17 cellular contexts compared by ENCODE assay signal in genomic region chrX:41022579-41022978, GRCh38.
DNase-seq lines count a peak whose midpoint lies in the region; ATAC-seq, FAIRE-seq and TF ChIP-seq lines count a peak whose summit lies in the region.
"Had no signal": no experiment of that assay in that cellular context is flagged by ENCODE, and none has a peak within 500 bp of the region (broad histone marks: within the 10 kb centered on the region; RNA-seq: fewer than 3 reads in every experiment).

No MANE protein-coding gene starts in this region.

- peak overlapping the region; percentile 63 for H3K4me2 ChIP-seq in A549
- H3K4me2 ChIP-seq in neural progenitor cell, result no peak overlapping the region

- H3K27ac ChIP-seq in A549 (peak overlapping the region; percentile 87 to 89), neural progenitor cell (no peak overlapping the region), A673 (ENCODE audit: low read depth, low read length, poor library complexity, severe bottlenecking) (no peak overlapping the region)

- 0 out of 5 replicates have a peak, but pooled peaks of 1 of the 2 experiments have one; percentile 23 for TF ChIP-seq RAD21 in A549 (conservative IDR thresholded peaks at IDR 0.05 in 1 of 2, IDR thresholded peaks at IDR 0.05 in 1 of 2)

- FAIRE-seq in A549 (lab: Jason Lieb, UNC), result peak; percentile 100
- peak; percentile 82 for FAIRE-seq in HTR-8/SVneo (lab: Jason Lieb, UNC)
- FAIRE-seq: GM12892, GM19239 had no signal

- H3K36me3 ChIP-seq in neural progenitor cell, result no peaks in the 10 kb centered on the region
- H3K36me3 ChIP-seq in A673 (ENCODE audit: insufficient read depth, low read length, poor library complexity, severe bottlenecking), result no peaks in the 10 kb centered on the region

- H3K9me3 Mint-ChIP-seq in neural progenitor cell, result peaks cover 11% of the 10 kb centered on the region
- H3K9me3 Mint-ChIP-seq: activated CD4-positive, alpha-beta T cell treated with anti-CD3 and anti-CD28 coated beads, Interleukin-2, amount 10 ng/mL, durations not matched to agents 24 days and 14 days; activated T-helper 2 cell treated with anti-CD3 and anti-CD28 coated beads, Interferon-gamma antibody, Interleukin-2, Interleukin-4, amounts not matched to agents 10 μg/mL and 5 μg/mL and 100 μg/mL, durations not matched to agents 14 hours and 24 hours and 36 hours had no signal

- no peak overlapping the region for H3K27ac Mint-ChIP-seq in neural progenitor cell
- H3K27ac Mint-ChIP-seq: activated CD4-positive, alpha-beta T cell treated with anti-CD3 and anti-CD28 coated beads, Interleukin-2, amount 10 ng/mL, durations not matched to agents 24 days and 14 days; activated T-helper 2 cell treated with anti-CD3 and anti-CD28 coated beads, Interferon-gamma antibody, Interleukin-2, Interleukin-4, amounts not matched to agents 10 μg/mL and 5 μg/mL and 100 μg/mL, durations not matched to agents 14 hours and 24 hours and 36 hours had no signal

- 11% methylated on average over 1 of the region's 1 CpG for WGBS in A549 (ENCODE audit: missing lambda C conversion rate)

- H3F3A ChIP-seq in neural progenitor cell (ENCODE audit: low read depth), result peaks cover 38% of the 10 kb centered on the region

- H4K20me1 ChIP-seq in neural progenitor cell (ENCODE audit: low read depth), result no peaks in the 10 kb centered on the region

- intact Hi-C loops in A673 (cut with micrococcal nuclease; ENCODE audit: unreplicated experiment), result no loop called here

- no peak overlapping the region for H3K9ac ChIP-seq in neural progenitor cell

- BruUV-seq in A673 (replicated peaks; lab: Mats Ljungman, UMichigan), result no TSS peak

- TF ChIP-seq CTCF in A549 (IDR thresholded peaks at IDR 0.05), result no peak
- TF ChIP-seq CTCF in fibroblast of mammary gland (conservative IDR thresholded peaks at IDR 0.05; ENCODE audit: control insufficient read depth, insufficient read depth, low read depth, low read length), result no peak
- no peak for TF ChIP-seq CTCF in neural progenitor cell (IDR thresholded peaks at IDR 0.05)
- no peak for TF ChIP-seq CTCF in A673 (conservative IDR thresholded peaks at IDR 0.05; ENCODE audit: low read depth, low read length)

- peaks cover 28% of the 10 kb centered on the region for H3K4me1 Mint-ChIP-seq in neural progenitor cell
- H3K4me1 Mint-ChIP-seq: activated CD4-positive, alpha-beta T cell treated with anti-CD3 and anti-CD28 coated beads, Interleukin-2, amount 10 ng/mL, durations not matched to agents 24 days and 14 days had no signal

- H3K4me1 ChIP-seq in A549, result peaks cover 45% of the 10 kb centered on the region
- H3K4me1 ChIP-seq in neural progenitor cell, result peaks cover 35% of the 10 kb centered on the region
- H3K4me1 ChIP-seq in A673 (ENCODE audit: insufficient read depth, low read length, poor library complexity, severe bottlenecking), result peaks cover 12% of the 10 kb centered on the region

- no peak overlapping the region for H3K4me3 ChIP-seq in A549
- no peak overlapping the region for H3K4me3 ChIP-seq in fibroblast of mammary gland (ENCODE audit: control insufficient read depth, low read depth, low read length)
- no peak overlapping the region for H3K4me3 ChIP-seq in neural progenitor cell
- H3K4me3 ChIP-seq in A673 (ENCODE audit: low read depth, low read length, poor library complexity, severe bottlenecking), result no peak overlapping the region

- no peak for TF ChIP-seq POLR2A in A549 (IDR thresholded peaks at IDR 0.05; ENCODE audit: low read length)

- H3K4me3 Mint-ChIP-seq in neural progenitor cell, result no peak overlapping the region
- H3K4me3 Mint-ChIP-seq: activated CD4-positive, alpha-beta T cell treated with anti-CD3 and anti-CD28 coated beads, Interleukin-2, amount 10 ng/mL, durations not matched to agents 24 days and 14 days had no signal

- no peaks in the 10 kb centered on the region for H3K79me2 ChIP-seq in neural progenitor cell (ENCODE audit: low read depth)

- no peaks in the 10 kb centered on the region for H3K9me3 ChIP-seq in A549
- H3K9me3 ChIP-seq in neural progenitor cell (ENCODE audit: low read depth), result peaks cover 6% of the 10 kb centered on the region
- H3K9me3 ChIP-seq in A673 (ENCODE audit: low read depth, low read length, poor library complexity, severe bottlenecking), result no peaks in the 10 kb centered on the region

- CTCF ChIA-PET in A549 (lab: Yijun Ruan, JAX) (interaction anchor here (2.1 kb wide), 1 partner anchor 92 kb away, joined by 7 read pairs; no protein-coding TSS in a partner anchor), A673 (lab: Charles Lee) (no interaction called here)

- TF ChIP-seq EP300 in A549 (IDR thresholded peaks at IDR 0.05), result peak; percentile 35 to 74; a peak in 1 of 5 replicates

- no peaks in the 10 kb centered on the region for H3K27me3 ChIP-seq in neural progenitor cell
- no peaks in the 10 kb centered on the region for H3K27me3 ChIP-seq in A673 (replicated peaks; ENCODE audit: insufficient read depth, low read depth, low read length, poor library complexity)

- no peak overlapping the region for H2AFZ ChIP-seq in neural progenitor cell (replicated peaks)

- POLR2A ChIA-PET in A549 (lab: Yijun Ruan, JAX), result interaction anchor here (1.0 kb wide), 1 partner anchor 62 kb away, joined by 3 read pairs; the partner anchor contains the start of gene USP9X
- POLR2A ChIA-PET in A673 (lab: Charles Lee; ENCODE audit: low non-redundant PET), result no interaction called here

- DNase-seq in A549 (ENCODE audit: low read depth in 1 of 2, low spot score in 1 of 2) (peak in 1 of 2 experiments; percentile 63), HTR-8/SVneo (ENCODE audit: insufficient read length, low spot score) (peak; percentile 4), SIG-M5 (lab: John Stamatoyannopoulos, UW) (peak; percentile 0), fibroblast of mammary gland (ENCODE audit: low read depth) (peak; percentile 69), neural progenitor cell (ENCODE audit: low spot score) (no peak), A673 (ENCODE audit: low spot score) (no peak), H4 (ENCODE audit: low spot score) (no peak)
- DNase-seq: activated CD4-positive, alpha-beta T cell treated with anti-CD3 and anti-CD28 coated beads, Interleukin-2, amount 10 ng/mL, durations not matched to agents 24 days and 14 days; DMS153; MM.1S; NCI-H82; stimulated activated CD4-positive, alpha-beta T cell treated with anti-CD3 and anti-CD28 coated beads, Interleukin-4, amount 100 ng/mL, for 1 hour; stimulated activated naive CD4-positive, alpha-beta T cell had no signal

- H3K36me3 Mint-ChIP-seq in neural progenitor cell, result no peaks in the 10 kb centered on the region

- ATAC-seq in A549 (no peak; a peak in 1 of 6 replicates), GM21367 (IDR thresholded peaks at IDR 0.05; ENCODE audit: unreplicated experiment) (no peak)

- H3K27me3 Mint-ChIP-seq in neural progenitor cell (ENCODE audit: insufficient read depth, low read depth), result no peaks in the 10 kb centered on the region
- H3K27me3 Mint-ChIP-seq: activated CD4-positive, alpha-beta T cell treated with anti-CD3 and anti-CD28 coated beads, Interleukin-2, amount 10 ng/mL, durations not matched to agents 24 days and 14 days had no signal

TF ChIP-seq in A549, 52 proteins besides CTCF, POLR2A, EP300 and RAD21 (continues in another document):
- peak; percentile 96 for TF ChIP-seq HOXB5 (CRISPR knock-in tag; IDR thresholded peaks at IDR 0.05)
- TF ChIP-seq CBX2 (IDR thresholded peaks at IDR 0.05; ENCODE audit: borderline replicate concordance, low read depth), result no peak
- no peak for TF ChIP-seq CHD2 (IDR thresholded peaks at IDR 0.05; ENCODE audit: low read length, partially characterized antibody)
- TF ChIP-seq HMGXB4 (CRISPR knock-in tag; IDR thresholded peaks at IDR 0.05; ENCODE audit: borderline replicate concordance), result no peak
- peak; percentile 97 for TF ChIP-seq JUNB (IDR thresholded peaks at IDR 0.05)
- TF ChIP-seq USF2 (IDR thresholded peaks at IDR 0.05), result no peak
- no peak for TF ChIP-seq ELK1 (IDR thresholded peaks at IDR 0.05; ENCODE audit: low read depth, low read length)
- no peak for TF ChIP-seq EHF (CRISPR knock-in tag; IDR thresholded peaks at IDR 0.05)
- peak; percentile 89 for TF ChIP-seq GATA3 (IDR thresholded peaks at IDR 0.05; ENCODE audit: borderline replicate concordance)
- no peak for TF ChIP-seq E2F6 (IDR thresholded peaks at IDR 0.05; ENCODE audit: borderline replicate concordance, low read depth)
- peak in 1 of 2 experiments; percentile 89; a peak in 1 of 5 replicates for TF ChIP-seq JUN (IDR thresholded peaks at IDR 0.05)

Comparison
In these comparisons a context has a peak if more than half of its experiments do, and no peak if none do; other contexts are left out.
1. DNase-seq: peak in HTR-8/SVneo (single experiment), SIG-M5 (single experiment) and fibroblast of mammary gland (single experiment); none in neural progenitor cell (single experiment), A673 (single experiment) and H4 (single experiment).
2. H3K27ac ChIP-seq: peak in A549 (2 of 2); none in neural progenitor cell (single experiment) and A673 (single experiment).